ENCODE assay signal across 34 cellular contexts in the genomic region with DNA sequence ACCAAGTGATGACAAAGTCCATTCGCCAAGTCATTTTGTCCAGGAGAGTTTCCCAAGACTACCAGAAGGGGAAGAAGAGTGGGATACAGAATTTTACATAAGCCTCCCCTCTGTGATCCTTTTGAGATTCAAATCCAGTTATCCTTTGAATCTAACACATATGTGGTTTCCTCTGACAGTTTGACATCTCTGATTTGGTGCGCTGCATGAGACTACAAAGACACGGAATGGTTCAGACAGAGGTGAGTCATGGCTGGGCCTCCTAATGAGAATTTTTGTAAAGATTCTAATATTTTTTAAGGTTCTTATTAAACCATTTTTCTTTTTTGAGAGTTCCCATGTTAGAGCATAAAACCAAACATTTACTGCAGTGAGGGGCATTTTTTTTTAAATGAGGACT. TPM values are rescaled to one million over a fixed set of nuclear protein-coding genes. Genes with fewer than 3 reads are reported as not detected.
"Had no signal": no experiment of that assay in that cellular context is flagged by ENCODE, and none has a peak within 500 bp of the region (broad histone marks: within the 10 kb centered on the region; RNA-seq: fewer than 3 reads in every experiment).

No MANE protein-coding gene starts in this region.

- H3K27me3 ChIP-seq: brain microvascular endothelial cell, SJCRH30 had no signal

- H3K4me1 Mint-ChIP-seq: activated CD4-positive, alpha-beta memory T cell treated with anti-CD3 and anti-CD28 coated beads, Interleukin-2, amount 10 ng/mL, durations not matched to agents 7 days and 5 days; activated CD4-positive, alpha-beta T cell treated with anti-CD3 and anti-CD28 coated beads for 36 hours; activated CD8-positive, alpha-beta memory T cell treated with anti-CD3 and anti-CD28 coated beads, Interleukin-2, amount 10 ng/mL, durations not matched to agents 7 days and 5 days; activated naive CD4-positive, alpha-beta T cell treated with anti-CD3 and anti-CD28 coated beads, Interleukin-2, amount 10 ng/mL, durations not matched to agents 7 days and 5 days; activated naive CD8-positive, alpha-beta T cell treated with anti-CD3 and anti-CD28 coated beads, Interleukin-2, amount 50 U/mL, for 24 hours had no signal

- H3K4me3 Mint-ChIP-seq: activated CD4-positive, alpha-beta memory T cell treated with anti-CD3 and anti-CD28 coated beads, Interleukin-2, amount 10 ng/mL, durations not matched to agents 7 days and 5 days; activated CD4-positive, alpha-beta T cell treated with anti-CD3 and anti-CD28 coated beads for 36 hours; activated CD8-positive, alpha-beta memory T cell treated with anti-CD3 and anti-CD28 coated beads, Interleukin-2, amount 10 ng/mL, durations not matched to agents 7 days and 5 days; activated naive CD4-positive, alpha-beta T cell treated with anti-CD3 and anti-CD28 coated beads, Interleukin-2, amount 10 ng/mL, durations not matched to agents 7 days and 5 days; activated naive CD8-positive, alpha-beta T cell; activated naive CD8-positive, alpha-beta T cell treated with anti-CD3 and anti-CD28 coated beads, Interleukin-2, amount 50 U/mL, for 24 hours; T-helper 1 cell treated with Interleukin-12 subunit alpha and Interleukin-12 subunit beta and Interleukin-4 antibody, amounts not matched to agents 30 μg/mL and 1 μg/mL, for 36 hours; T-helper 2 cell treated with Interferon-gamma antibody and Interleukin-4, amounts not matched to agents 5 μg/mL and 100 μg/mL, for 36 hours; WTC11 had no signal

- H3K4me3 ChIP-seq: SJCRH30 had no signal

- H3K27me3 Mint-ChIP-seq: activated CD4-positive, alpha-beta memory T cell treated with anti-CD3 and anti-CD28 coated beads, Interleukin-2, amount 10 ng/mL, durations not matched to agents 7 days and 5 days; activated CD4-positive, alpha-beta T cell treated with anti-CD3 and anti-CD28 coated beads for 36 hours; activated CD8-positive, alpha-beta memory T cell treated with anti-CD3 and anti-CD28 coated beads, Interleukin-2, amount 10 ng/mL, durations not matched to agents 7 days and 5 days; activated naive CD4-positive, alpha-beta T cell treated with anti-CD3 and anti-CD28 coated beads, Interleukin-2, amount 10 ng/mL, durations not matched to agents 7 days and 5 days; activated naive CD8-positive, alpha-beta T cell treated with anti-CD3 and anti-CD28 coated beads, Interleukin-2, amount 50 U/mL, for 24 hours had no signal

- H3K27ac Mint-ChIP-seq: activated CD4-positive, alpha-beta memory T cell treated with anti-CD3 and anti-CD28 coated beads, Interleukin-2, amount 10 ng/mL, durations not matched to agents 7 days and 5 days; activated CD4-positive, alpha-beta T cell treated with anti-CD3 and anti-CD28 coated beads for 36 hours; activated CD8-positive, alpha-beta memory T cell treated with anti-CD3 and anti-CD28 coated beads, Interleukin-2, amount 10 ng/mL, durations not matched to agents 7 days and 5 days; activated naive CD4-positive, alpha-beta T cell treated with anti-CD3 and anti-CD28 coated beads, Interleukin-2, amount 10 ng/mL, durations not matched to agents 7 days and 5 days; activated naive CD8-positive, alpha-beta T cell; activated naive CD8-positive, alpha-beta T cell treated with anti-CD3 and anti-CD28 coated beads, Interleukin-2, amount 50 U/mL, for 24 hours; T-helper 1 cell treated with Interleukin-12 subunit alpha and Interleukin-12 subunit beta and Interleukin-4 antibody, amounts not matched to agents 30 μg/mL and 1 μg/mL, for 36 hours; T-helper 2 cell treated with Interferon-gamma antibody and Interleukin-4, amounts not matched to agents 5 μg/mL and 100 μg/mL, for 36 hours; WTC11 had no signal

- H3K9me3 ChIP-seq: SJCRH30, SK-N-SH had no signal

- H3K4me2 ChIP-seq: SK-N-SH had no signal

- ATAC-seq: activated CD4-positive, alpha-beta T cell treated with anti-CD3 and anti-CD28 coated beads for 36 hours; activated CD4-positive, CD25-positive, alpha-beta regulatory T cell treated with anti-CD3 and anti-CD28 coated beads, Interleukin-2, amount 50 U/mL, for 24 hours; activated CD8-positive, alpha-beta memory T cell treated with anti-CD3 and anti-CD28 coated beads, Interleukin-2, amount 10 ng/mL, durations not matched to agents 7 days and 5 days; activated naive CD8-positive, alpha-beta T cell treated with anti-CD3 and anti-CD28 coated beads, Interleukin-2, amount 50 U/mL, for 24 hours; Panc1; WTC11 had no signal

- H3K36me3 Mint-ChIP-seq: activated CD8-positive, alpha-beta memory T cell treated with anti-CD3 and anti-CD28 coated beads, Interleukin-2, amount 10 ng/mL, durations not matched to agents 7 days and 5 days; activated naive CD4-positive, alpha-beta T cell treated with anti-CD3 and anti-CD28 coated beads, Interleukin-2, amount 10 ng/mL, durations not matched to agents 7 days and 5 days had no signal

- H3K4me1 ChIP-seq: SJCRH30 had no signal

- H3K27ac ChIP-seq: brain microvascular endothelial cell, SJCRH30 had no signal

- H3K9ac ChIP-seq: SK-N-SH had no signal

- DNase-seq: activated CD4-positive, alpha-beta memory T cell treated with anti-CD3 and anti-CD28 coated beads, Interleukin-2, amount 10 ng/mL, durations not matched to agents 7 days and 5 days; activated CD4-positive, alpha-beta T cell treated with anti-CD3 and anti-CD28 coated beads for 36 hours; activated CD8-positive, alpha-beta memory T cell treated with anti-CD3 and anti-CD28 coated beads for 24 hours; activated CD8-positive, alpha-beta memory T cell treated with anti-CD3 and anti-CD28 coated beads, Interleukin-2, amount 10 ng/mL, durations not matched to agents 7 days and 5 days; activated CD8-positive, alpha-beta memory T cell treated with anti-CD3 and anti-CD28 coated beads, Interleukin-2, amount 50 U/mL, for 48 hours; activated effector memory CD4-positive, alpha-beta T cell treated with Interleukin-2 at 50 U/mL for 16 hours; activated naive CD4-positive, alpha-beta T cell treated with anti-CD3 and anti-CD28 coated beads, Interleukin-2, amount 10 ng/mL, durations not matched to agents 7 days and 5 days; activated naive CD8-positive, alpha-beta T cell treated with anti-CD3 and anti-CD28 coated beads, Interleukin-2, amount 50 U/mL, for 24 hours; activated T-cell treated with anti-CD3 and anti-CD28 coated beads, Interleukin-2, amount 50 U/mL, for 48 hours; amniotic stem cell; aorta; brain microvascular endothelial cell; central memory CD4-positive, alpha-beta T cell; Kasumi-1; KG1; MM.1S; MV-4-11; NCI-H1092; NCI-H1436 treated with DMSO at 0.1 percent for 48 hours; NCI-H1694 treated with DMSO at 0.1 percent for 48 hours; NCI-H2029; NCI-H345; NCI-H524 treated with DMSO at 0.1 percent for 48 hours; SHP77; SJCRH30; SK-N-SH had no signal

RNA-seq across cellular contexts. Expression of gene SLC10A6, which starts 38.3 kb away (rescaled TPM):
- total RNA-seq: activated CD4-positive, alpha-beta memory T cell treated with anti-CD3 and anti-CD28 coated beads, Interleukin-2, amount 10 ng/mL, durations not matched to agents 7 days and 5 days; activated CD4-positive, alpha-beta T cell treated with anti-CD3 and anti-CD28 coated beads for 36 hours; activated CD8-positive, alpha-beta memory T cell treated with anti-CD3 and anti-CD28 coated beads, Interleukin-2, amount 10 ng/mL, durations not matched to agents 7 days and 5 days; NCI-H460; RPMI7951; SJCRH30; WTC11 had no signal
